ENCODE assay signal across 8 cellular contexts in the genomic region with DNA sequence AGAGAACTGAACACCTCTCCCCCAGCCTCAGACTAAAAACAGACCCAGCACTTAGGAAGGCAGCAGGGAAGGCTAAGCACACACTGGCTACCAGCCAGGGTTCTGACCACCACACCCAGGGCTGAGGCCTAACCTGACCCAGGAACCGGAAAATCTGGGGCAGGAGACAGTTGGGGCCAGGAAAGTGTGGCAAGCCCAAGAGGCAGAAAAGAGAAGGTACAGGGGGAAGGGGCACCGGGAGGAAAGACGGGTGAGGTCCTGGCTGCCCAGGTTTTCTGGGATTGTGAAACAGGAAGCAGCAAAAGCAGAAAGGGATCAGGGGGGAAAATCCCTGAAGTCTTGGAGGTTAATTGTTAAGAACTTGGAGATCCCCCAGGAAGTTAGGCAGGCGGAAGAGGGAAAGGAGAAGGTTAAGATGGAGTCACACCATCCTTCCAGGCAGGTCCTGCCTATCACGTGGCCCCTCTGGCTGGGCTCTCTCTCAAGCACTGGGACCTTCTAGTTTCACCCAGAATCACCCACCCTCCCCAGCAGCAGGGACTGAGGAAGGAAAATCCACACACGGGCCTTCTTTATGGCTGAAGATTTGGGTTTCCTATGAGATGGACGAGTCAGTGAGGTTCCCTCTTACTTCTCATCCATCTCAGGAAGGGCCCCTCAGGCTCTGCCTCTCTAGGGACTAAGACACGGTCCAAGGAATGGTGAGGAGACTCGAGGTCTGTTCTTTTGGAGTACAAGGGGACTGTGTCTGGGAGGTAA. TPM values are rescaled to one million over a fixed set of nuclear protein-coding genes. Genes with fewer than 3 reads are reported as not detected.
DNase-seq lines count a peak whose midpoint lies in the region; ATAC-seq and TF ChIP-seq lines count a peak whose summit lies in the region.

No MANE protein-coding gene starts in this region.

- peak overlapping the region; percentile 95 for H3K4me3 ChIP-seq in choroid plexus epithelial cell (ENCODE audit: low read depth, low read length)

- H3K36me3 Mint-ChIP-seq in type B pancreatic cell, result peaks cover 8% of the 10 kb centered on the region

- no peaks in the 10 kb centered on the region for H3K27me3 Mint-ChIP-seq in type B pancreatic cell

- TF ChIP-seq CTCF in choroid plexus epithelial cell (conservative IDR thresholded peaks at IDR 0.05; ENCODE audit: low read depth, low read length) (no peak), type B pancreatic cell (conservative IDR thresholded peaks at IDR 0.05) (no peak)

- H3K4me3 Mint-ChIP-seq in type B pancreatic cell, result peak overlapping the region; percentile 96

- peak overlapping the region; percentile 99 for H3K27ac Mint-ChIP-seq in type B pancreatic cell

- DNase-seq in SIG-M5 treated with dmso at 0.1 percent for 504 hours (lab: John Stamatoyannopoulos, UW; ENCODE audit: unreplicated experiment), result peak; percentile 57
- DNase-seq in SIG-M5 (lab: John Stamatoyannopoulos, UW), result no peak
- peak; percentile 41 for DNase-seq in choroid plexus epithelial cell (ENCODE audit: low read depth)
- DNase-seq in medulla oblongata (ENCODE audit: extremely low spot score), result peak; percentile 78
- no peak for DNase-seq in type B pancreatic cell (ENCODE audit: extremely low spot score, unreplicated experiment)
- no peak for DNase-seq in iPS-NIHi7 (ENCODE audit: extremely low spot score)

- no peak for ATAC-seq in GM21786 (IDR thresholded peaks at IDR 0.05; ENCODE audit: unreplicated experiment)

- peaks cover 37% of the 10 kb centered on the region for H3K4me1 Mint-ChIP-seq in type B pancreatic cell (ENCODE audit: unreplicated experiment)

- H3K9me3 Mint-ChIP-seq in type B pancreatic cell, result no peaks in the 10 kb centered on the region

TF ChIP-seq in PFSK-1, 5 proteins besides CTCF, POLR2A, EP300 and RAD21:
- TF ChIP-seq SIN3A (IDR thresholded peaks at IDR 0.05; ENCODE audit: borderline replicate concordance, insufficient read depth, low read length), result no peak
- TF ChIP-seq, protein P1, sequence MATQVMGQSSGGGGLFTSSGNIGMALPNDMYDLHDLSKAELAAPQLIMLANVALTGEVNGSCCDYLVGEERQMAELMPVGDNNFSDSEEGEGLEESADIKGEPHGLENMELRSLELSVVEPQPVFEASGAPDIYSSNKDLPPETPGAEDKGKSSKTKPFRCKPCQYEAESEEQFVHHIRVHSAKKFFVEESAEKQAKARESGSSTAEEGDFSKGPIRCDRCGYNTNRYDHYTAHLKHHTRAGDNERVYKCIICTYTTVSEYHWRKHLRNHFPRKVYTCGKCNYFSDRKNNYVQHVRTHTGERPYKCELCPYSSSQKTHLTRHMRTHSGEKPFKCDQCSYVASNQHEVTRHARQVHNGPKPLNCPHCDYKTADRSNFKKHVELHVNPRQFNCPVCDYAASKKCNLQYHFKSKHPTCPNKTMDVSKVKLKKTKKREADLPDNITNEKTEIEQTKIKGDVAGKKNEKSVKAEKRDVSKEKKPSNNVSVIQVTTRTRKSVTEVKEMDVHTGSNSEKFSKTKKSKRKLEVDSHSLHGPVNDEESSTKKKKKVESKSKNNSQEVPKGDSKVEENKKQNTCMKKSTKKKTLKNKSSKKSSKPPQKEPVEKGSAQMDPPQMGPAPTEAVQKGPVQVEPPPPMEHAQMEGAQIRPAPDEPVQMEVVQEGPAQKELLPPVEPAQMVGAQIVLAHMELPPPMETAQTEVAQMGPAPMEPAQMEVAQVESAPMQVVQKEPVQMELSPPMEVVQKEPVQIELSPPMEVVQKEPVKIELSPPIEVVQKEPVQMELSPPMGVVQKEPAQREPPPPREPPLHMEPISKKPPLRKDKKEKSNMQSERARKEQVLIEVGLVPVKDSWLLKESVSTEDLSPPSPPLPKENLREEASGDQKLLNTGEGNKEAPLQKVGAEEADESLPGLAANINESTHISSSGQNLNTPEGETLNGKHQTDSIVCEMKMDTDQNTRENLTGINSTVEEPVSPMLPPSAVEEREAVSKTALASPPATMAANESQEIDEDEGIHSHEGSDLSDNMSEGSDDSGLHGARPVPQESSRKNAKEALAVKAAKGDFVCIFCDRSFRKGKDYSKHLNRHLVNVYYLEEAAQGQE (IDR thresholded peaks at IDR 0.05; ENCODE audit: insufficient read depth in 1 of 2, low read depth in 2 of 2, low read length in 2 of 2), result no peak; a peak in 1 of 4 replicates
- TF ChIP-seq POLR2AphosphoS5 (IDR thresholded peaks at IDR 0.05; ENCODE audit: low read depth, low read length), result peak; percentile 58
- TF ChIP-seq TAF1 (IDR thresholded peaks at IDR 0.05; ENCODE audit: borderline replicate concordance, insufficient read depth, low read length), result peak; percentile 62; the same call in 1 of the 2 replicates
- no peak for TF ChIP-seq FOXP2 (optimal IDR thresholded peaks at IDR 0.05; ENCODE audit: borderline replicate concordance, extremely low read depth, extremely low read length, insufficient read depth)

RNA-seq across cellular contexts. Expression of a gene that starts 2.6 kb away (rescaled TPM):
- 202 TPM for polyA plus RNA-seq in PFSK-1 (2012; ENCODE audit: insufficient read length, low read depth)
- 249 and 270 TPM in 2 replicates for total RNA-seq in type B pancreatic cell (ENCODE audit: low replicate concordance)

RNA-seq across cellular contexts. Expression of a gene that starts 8.0 kb away (rescaled TPM):
- polyA plus RNA-seq in PFSK-1 (2012; ENCODE audit: insufficient read length, low read depth), result 145 TPM
- total RNA-seq in type B pancreatic cell (ENCODE audit: low replicate concordance), result 47.4 and 58.6 TPM in 2 replicates

RNA-seq across cellular contexts. Expression of a gene that starts 18.5 kb away (rescaled TPM):
- polyA plus RNA-seq in PFSK-1 (2012; ENCODE audit: insufficient read length, low read depth), result 57.3 TPM
- 79.1 and 81.8 TPM in 2 replicates for total RNA-seq in type B pancreatic cell (ENCODE audit: low replicate concordance)

RNA-seq across cellular contexts. Expression of a gene that starts 20.3 kb away (rescaled TPM):
- polyA plus RNA-seq in PFSK-1 (2012; ENCODE audit: insufficient read length, low read depth), result 18.2 TPM
- 35.3 and 42.0 TPM in 2 replicates for total RNA-seq in type B pancreatic cell (ENCODE audit: low replicate concordance)

RNA-seq across cellular contexts. Expression of a gene that starts 20.6 kb away (rescaled TPM):
- 24.8 TPM for polyA plus RNA-seq in PFSK-1 (2012; ENCODE audit: insufficient read length, low read depth)
- 35.2 and 39.7 TPM in 2 replicates for total RNA-seq in type B pancreatic cell (ENCODE audit: low replicate concordance)

Comparison
In these comparisons a context has a peak if more than half of its experiments do, and no peak if none do; other contexts are left out.
1. DNase-seq: peak in SIG-M5 treated with dmso at 0.1 percent for 504 hours (single experiment), choroid plexus epithelial cell (single experiment) and medulla oblongata (single experiment); none in SIG-M5 (single experiment), type B pancreatic cell (single experiment) and iPS-NIHi7 (single experiment).